ENCODE assay signal across 15 cellular contexts in genomic region chr12:88144546-88145468, GRCh38. TPM values are rescaled to one million over a fixed set of nuclear protein-coding genes. Genes with fewer than 3 reads are reported as not detected.
DNase-seq lines count a peak whose midpoint lies in the region; ATAC-seq and TF ChIP-seq lines count a peak whose summit lies in the region.
"Had no signal": no experiment of that assay in that cellular context is flagged by ENCODE, and none has a peak within 500 bp of the region (broad histone marks: within the 10 kb centered on the region; RNA-seq: fewer than 3 reads in every experiment).

No MANE protein-coding gene starts in this region.

- no peaks in the 10 kb centered on the region for H3K79me1 ChIP-seq in mesendoderm (ENCODE audit: low read length)

- peak overlapping the region; percentile 100 for H2BK15ac ChIP-seq in mesendoderm (replicated peaks; ENCODE audit: low read depth)

- H3K23ac ChIP-seq in mesendoderm (ENCODE audit: low read length), result no peak overlapping the region

- H2BK120ac ChIP-seq in mesendoderm (ENCODE audit: low read depth, low read length), result peak overlapping the region; percentile 54

- no peak for TF ChIP-seq CTCF in natural killer cell (IDR thresholded peaks at IDR 0.05)
- TF ChIP-seq CTCF in coronary artery (IDR thresholded peaks at IDR 0.05), result no peak

- peak overlapping the region; percentile 31 for H3K4ac ChIP-seq in mesendoderm (ENCODE audit: low read depth, low read length)

- H4K5ac ChIP-seq in mesendoderm (ENCODE audit: low read length), result no peak overlapping the region

- no peaks in the 10 kb centered on the region for H3K27me3 ChIP-seq in mesendoderm (ENCODE audit: insufficient read depth, low read length, poor library complexity)
- H3K27me3 ChIP-seq: uterus had no signal

- no peak overlapping the region for H2AK5ac ChIP-seq in mesendoderm (ENCODE audit: low read length)

- H3K18ac ChIP-seq in mesendoderm (ENCODE audit: low read length), result peak overlapping the region; percentile 51

- no peak overlapping the region for H2BK5ac ChIP-seq in mesendoderm (ENCODE audit: low read length)

- DNase-seq in natural killer cell (no peak), mesendoderm (peak; percentile 23), DMS 273 treated with DMSO at 0.1 percent for 48 hours (lab: John Stamatoyannopoulos, UW) (no peak), coronary artery (ENCODE audit: low spot score) (no peak)
- no peak for DNase-seq in natural killer cell treated with Interleukin-12 subunit alpha and Interleukin-12 subunit beta and Interleukin-15 and Interleukin-18, amount 100 ng/mL, for 72 hours (ENCODE audit: low spot score)
- DNase-seq in activated CD4-positive, alpha-beta T cell treated with anti-CD3 and anti-CD28 coated beads, Interleukin-2, amount 50 U/mL, for 4 hours, result no peak
- DNase-seq: activated CD8-positive, alpha-beta memory T cell treated with anti-CD3 and anti-CD28 coated beads, Interleukin-2, amount 50 U/mL, for 48 hours; activated naive CD8-positive, alpha-beta T cell treated with anti-CD3 and anti-CD28 coated beads, Interleukin-2, amount 50 U/mL, for 24 hours; effector CD4-positive, alpha-beta T cell; NCI-H1694; NCI-H446; stimulated activated naive CD8-positive, alpha-beta T cell treated with anti-CD3 and anti-CD28 coated beads, Interleukin-15, amount 100 ng/mL, for 72 hours; uterus had no signal

- peak overlapping the region; percentile 45 for H3K4me3 Mint-ChIP-seq in natural killer cell
- no peak overlapping the region for H3K4me3 Mint-ChIP-seq in natural killer cell treated with Interleukin-12 subunit alpha and Interleukin-12 subunit beta and Interleukin-15 and Interleukin-18, amount 100 ng/mL, for 72 hours
- H3K4me3 Mint-ChIP-seq in activated T-helper 17 cell treated with anti-CD3 and anti-CD28 coated beads, Interleukin-2, amount 50 U/mL, for 72 hours, result peak overlapping the region; percentile 89
- H3K4me3 Mint-ChIP-seq: activated naive CD8-positive, alpha-beta T cell treated with anti-CD3 and anti-CD28 coated beads, Interleukin-2, amount 50 U/mL, for 24 hours had no signal

- H3K79me2 ChIP-seq in mesendoderm (ENCODE audit: control insufficient read depth, insufficient read depth, low read length), result peaks cover 10% of the 10 kb centered on the region

- H3K4me3 ChIP-seq in mesendoderm (ENCODE audit: low read length) (no peak overlapping the region), coronary artery (no peak overlapping the region)
- H3K4me3 ChIP-seq: uterus had no signal

- no peak overlapping the region for H3K4me2 ChIP-seq in mesendoderm (ENCODE audit: low read length)

- H4K8ac ChIP-seq in mesendoderm (ENCODE audit: low read depth, low read length), result no peak overlapping the region

- H3K27me3 Mint-ChIP-seq in natural killer cell (ENCODE audit: low read depth in 2 of 2), result no peaks in the 10 kb centered on the region
- no peaks in the 10 kb centered on the region for H3K27me3 Mint-ChIP-seq in natural killer cell treated with Interleukin-12 subunit alpha and Interleukin-12 subunit beta and Interleukin-15 and Interleukin-18, amount 100 ng/mL, for 72 hours
- no peaks in the 10 kb centered on the region for H3K27me3 Mint-ChIP-seq in activated T-helper 17 cell treated with anti-CD3 and anti-CD28 coated beads, Interleukin-2, amount 50 U/mL, for 72 hours
- H3K27me3 Mint-ChIP-seq: activated naive CD8-positive, alpha-beta T cell treated with anti-CD3 and anti-CD28 coated beads, Interleukin-2, amount 50 U/mL, for 24 hours; stimulated activated naive CD8-positive, alpha-beta T cell treated with anti-CD3 and anti-CD28 coated beads, Interleukin-15, amount 100 ng/mL, for 72 hours had no signal

- H3K36me3 ChIP-seq in mesendoderm (ENCODE audit: control insufficient read depth, insufficient read depth, low read length), result no peaks in the 10 kb centered on the region
- H3K36me3 ChIP-seq: uterus had no signal

- ATAC-seq in natural killer cell (no peak), HG02870 (IDR thresholded peaks at IDR 0.05; ENCODE audit: unreplicated experiment) (no peak)
- no peak for ATAC-seq in natural killer cell treated with Interleukin-12 subunit alpha and Interleukin-12 subunit beta and Interleukin-15 and Interleukin-18, amount 100 ng/mL, for 72 hours
- ATAC-seq in activated T-helper 17 cell treated with anti-CD3 and anti-CD28 coated beads, Interleukin-2, amount 50 U/mL, for 72 hours (replicated peaks), result no peak
- ATAC-seq: activated naive CD8-positive, alpha-beta T cell treated with anti-CD3 and anti-CD28 coated beads, Interleukin-2, amount 50 U/mL, for 24 hours; stimulated activated naive CD8-positive, alpha-beta T cell treated with anti-CD3 and anti-CD28 coated beads, Interleukin-15, amount 100 ng/mL, for 72 hours had no signal

- no peaks in the 10 kb centered on the region for H3K9me3 Mint-ChIP-seq in natural killer cell
- H3K9me3 Mint-ChIP-seq in natural killer cell treated with Interleukin-12 subunit alpha and Interleukin-12 subunit beta and Interleukin-15 and Interleukin-18, amount 100 ng/mL, for 72 hours, result no peaks in the 10 kb centered on the region
- no peaks in the 10 kb centered on the region for H3K9me3 Mint-ChIP-seq in activated T-helper 17 cell treated with anti-CD3 and anti-CD28 coated beads, Interleukin-2, amount 50 U/mL, for 72 hours
- H3K9me3 Mint-ChIP-seq: activated naive CD8-positive, alpha-beta T cell treated with anti-CD3 and anti-CD28 coated beads, Interleukin-2, amount 50 U/mL, for 24 hours; stimulated activated naive CD8-positive, alpha-beta T cell treated with anti-CD3 and anti-CD28 coated beads, Interleukin-15, amount 100 ng/mL, for 72 hours had no signal

- H3K4me1 ChIP-seq in mesendoderm (ENCODE audit: control insufficient read depth, low read depth, low read length), result peaks cover 1% of the 10 kb centered on the region
- H3K4me1 ChIP-seq: uterus had no signal

- peaks cover 25 to 36% of the 10 kb centered on the region in 2 donors for H3K4me1 Mint-ChIP-seq in natural killer cell
- peaks cover 19 to 24% of the 10 kb centered on the region in 2 donors for H3K4me1 Mint-ChIP-seq in natural killer cell treated with Interleukin-12 subunit alpha and Interleukin-12 subunit beta and Interleukin-15 and Interleukin-18, amount 100 ng/mL, for 72 hours (ENCODE audit: low read depth in 2 of 2)
- peaks cover 14% of the 10 kb centered on the region for H3K4me1 Mint-ChIP-seq in activated T-helper 17 cell treated with anti-CD3 and anti-CD28 coated beads, Interleukin-2, amount 50 U/mL, for 72 hours

- H3K56ac ChIP-seq in mesendoderm (ENCODE audit: low read length), result no peak overlapping the region

- peak overlapping the region; percentile 69 for H3K27ac ChIP-seq in mesendoderm (ENCODE audit: low read depth, low read length)
- H3K27ac ChIP-seq in coronary artery, result no peak overlapping the region
- H3K27ac ChIP-seq: uterus had no signal

- H3K36me3 Mint-ChIP-seq in natural killer cell, result no peaks in the 10 kb centered on the region
- H3K36me3 Mint-ChIP-seq in natural killer cell treated with Interleukin-12 subunit alpha and Interleukin-12 subunit beta and Interleukin-15 and Interleukin-18, amount 100 ng/mL, for 72 hours, result peaks cover 6% of the 10 kb centered on the region
- peaks cover 23% of the 10 kb centered on the region for H3K36me3 Mint-ChIP-seq in activated T-helper 17 cell treated with anti-CD3 and anti-CD28 coated beads, Interleukin-2, amount 50 U/mL, for 72 hours (ENCODE audit: low read depth)

- no CpG with 5 or more reads among the region's 3 CpGs for WGBS in mesendoderm (ENCODE audit: extremely low coverage, insufficient coverage, low lambda C conversion rate)

- H3K9ac ChIP-seq in mesendoderm (ENCODE audit: low read length), result no peak overlapping the region

- intact Hi-C loops in natural killer cell (cut with micrococcal nuclease), result loop anchor here (5.0 kb wide), 1 partner anchor 1382 kb away; the partner anchor contains the start of gene POC1B

- peak overlapping the region; percentile 29 to 55 for H3K27ac Mint-ChIP-seq in natural killer cell
- no peak overlapping the region for H3K27ac Mint-ChIP-seq in natural killer cell treated with Interleukin-12 subunit alpha and Interleukin-12 subunit beta and Interleukin-15 and Interleukin-18, amount 100 ng/mL, for 72 hours
- no peak overlapping the region for H3K27ac Mint-ChIP-seq in activated T-helper 17 cell treated with anti-CD3 and anti-CD28 coated beads, Interleukin-2, amount 50 U/mL, for 72 hours
- H3K27ac Mint-ChIP-seq: activated naive CD8-positive, alpha-beta T cell treated with anti-CD3 and anti-CD28 coated beads, Interleukin-2, amount 50 U/mL, for 24 hours; stimulated activated naive CD8-positive, alpha-beta T cell treated with anti-CD3 and anti-CD28 coated beads, Interleukin-15, amount 100 ng/mL, for 72 hours had no signal

RNA-seq across cellular contexts. Expression of gene TMTC3, which starts 2.7 kb away (rescaled TPM):
- total RNA-seq in natural killer cell, result 1 to 10 TPM; 5.0 to 6.2 (median 5.3) TPM
- total RNA-seq in natural killer cell treated with Interleukin-12 subunit alpha and Interleukin-12 subunit beta and Interleukin-15 and Interleukin-18, amount 100 ng/mL, for 72 hours, result 1 to 10 TPM; 7.9 to 8.6 TPM
- 1 to 10 TPM; 6.9 TPM for total RNA-seq in activated T-helper 17 cell treated with anti-CD3 and anti-CD28 coated beads, Interleukin-2, amount 50 U/mL, for 72 hours
- 27.4 TPM for polyA plus RNA-seq in mesendoderm (2013, experiment 1 of 2)
- 26.9 TPM for polyA plus RNA-seq in mesendoderm (2013, experiment 2 of 2)

RNA-seq across cellular contexts. Expression of gene CEP290, which starts 2.9 kb away (rescaled TPM):
- 10 to 100 TPM; 14.3 to 23.6 (median 18.7) TPM for total RNA-seq in natural killer cell
- 10 to 100 TPM; 12.6 to 22.2 TPM for total RNA-seq in natural killer cell treated with Interleukin-12 subunit alpha and Interleukin-12 subunit beta and Interleukin-15 and Interleukin-18, amount 100 ng/mL, for 72 hours
- 10 to 100 TPM; 10.7 to 11.7 TPM for total RNA-seq in activated T-helper 17 cell treated with anti-CD3 and anti-CD28 coated beads, Interleukin-2, amount 50 U/mL, for 72 hours
- 5.9 TPM for polyA plus RNA-seq in mesendoderm (2013, experiment 1 of 2)
- polyA plus RNA-seq in mesendoderm (2013, experiment 2 of 2), result 7.0 TPM

Comparison
In these comparisons a context has a peak if more than half of its experiments do, and no peak if none do; other contexts are left out.
1. H3K27ac Mint-ChIP-seq: peak in natural killer cell (2 of 2); none in natural killer cell treated with Interleukin-12 subunit alpha and Interleukin-12 subunit beta and Interleukin-15 and Interleukin-18, amount 100 ng/mL, for 72 hours (0 of 2) and activated T-helper 17 cell treated with anti-CD3 and anti-CD28 coated beads, Interleukin-2, amount 50 U/mL, for 72 hours (single experiment).